ENCODE assay signal across 8 cellular contexts in genomic region chrX:71254092-71254941, GRCh38. TPM values are rescaled to one million over a fixed set of nuclear protein-coding genes. Genes with fewer than 3 reads are reported as not detected.
DNase-seq lines count a peak whose midpoint lies in the region; ATAC-seq and TF ChIP-seq lines count a peak whose summit lies in the region.

Gene ZMYM3, minus strand, starts transcription at chrX:71254140. Its CDS starts 885 bp downstream, at chrX:71253255.

- DNase-seq in AG10803 (ENCODE audit: low read depth), result peak; percentile 80
- peak; percentile 73 to 90 for DNase-seq in NCI-H446 (lab: John Stamatoyannopoulos, UW)
- DNase-seq in activated CD4-positive, CD25-positive, alpha-beta regulatory T cell treated with anti-CD3 and anti-CD28 coated beads, Interleukin-2, amount 50 U/mL, for 16 hours (ENCODE audit: low read depth, low spot score), result peak; percentile 52
- peak; percentile 75 for DNase-seq in central memory CD4-positive, alpha-beta T cell
- DNase-seq in iris pigment epithelial cell (ENCODE audit: low read depth), result peak; percentile 84
- peak; percentile 94 for DNase-seq in spleen

- peak in 1 of 3 donors; percentile 27 for TF ChIP-seq POLR2A in spleen (IDR thresholded peaks at IDR 0.05)

- peaks cover 0 to 17% (median 7%) of the 10 kb centered on the region in 6 donors for H3K36me3 ChIP-seq in spleen

- H3K9me3 ChIP-seq in spleen, result no peaks in the 10 kb centered on the region

- 1 to 31% (median 1%) methylated on average over 23 to 54 of the region's 54 CpGs for WGBS in spleen, 5 donors

- TF ChIP-seq CTCF in AG10803 (conservative IDR thresholded peaks at IDR 0.05; ENCODE audit: low read length) (no peak), spleen (IDR thresholded peaks at IDR 0.05 in 8 of 11, conservative IDR thresholded peaks at IDR 0.05 in 3 of 11) (peak in 1 of 11 experiments; percentile 20)

- ATAC-seq in GM19043 (IDR thresholded peaks at IDR 0.05; ENCODE audit: low read depth, unreplicated experiment) (peak; percentile 82), HG03342 (IDR thresholded peaks at IDR 0.05; ENCODE audit: unreplicated experiment) (peak; percentile 86)

- H3K4me1 ChIP-seq in spleen, result peaks cover 0 to 26% (median 15%) of the 10 kb centered on the region in 6 donors

- peaks cover 0 to 7% (median 0%) of the 10 kb centered on the region in 7 donors for H3K27me3 ChIP-seq in spleen (replicated peaks in 1 of 7)

- peak within 1 kb of the TSS; percentile 77 for H3K4me3 ChIP-seq in AG10803 (ENCODE audit: low read length)
- peak within 1 kb of the TSS; percentile 52 to 86 (median 60) for H3K4me3 ChIP-seq in spleen

- H3K27ac ChIP-seq in spleen, result peak within 1 kb of the TSS; percentile 6 to 90 (median 86)

- intact Hi-C loops in spleen (cut with DNase I; ENCODE audit: low total_unique reads), result no loop called here

RNA-seq across cellular contexts. Expression of gene ZMYM3, which starts in this region (rescaled TPM):
- total RNA-seq in spleen, result 10 to 100 TPM; 22.2 to 34.5 (median 23.3) TPM
- 10 to 100 TPM in 1 of 3 donors, 1 to 10 TPM in 2; 6.3 to 13.1 (median 8.7) TPM for polyA plus RNA-seq in spleen

Comparison
In these comparisons a context has a peak if more than half of its experiments do, and no peak if none do; other contexts are left out.
1. Peak in every context shown above with its lines: DNase-seq, ATAC-seq, H3K4me3 ChIP-seq and H3K27ac ChIP-seq.